ENCODE assay signal across 22 cellular contexts in genomic region chr9:92483896-92484545, GRCh38. TPM values are rescaled to one million over a fixed set of nuclear protein-coding genes. Genes with fewer than 3 reads are reported as not detected.
A peak's percentile ranks its signal among the peaks of the same experiment; 100 is the strongest.
DNase-seq lines count a peak whose midpoint lies in the region; ATAC-seq, FAIRE-seq and TF ChIP-seq lines count a peak whose summit lies in the region.
"Had no signal": no experiment of that assay in that cellular context is flagged by ENCODE, and none has a peak within 500 bp of the region (broad histone marks: within the 10 kb centered on the region; RNA-seq: fewer than 3 reads in every experiment).

No MANE protein-coding gene starts in this region.

- H3K27ac ChIP-seq in right cardiac atrium (ENCODE audit: low read length) (peak overlapping the region; percentile 8), right atrium auricular region (no peak overlapping the region), aorta (ENCODE audit: low read depth in 1 of 2, low read length in 2 of 2) (peak overlapping the region; percentile 22 to 43)
- H3K27ac ChIP-seq: PC-9, WERI-Rb-1 had no signal

- POLR2A ChIA-PET in activated CD8-positive, alpha-beta T cell treated with anti-CD3 and anti-CD28 coated beads for 36 hours (lab: Charles Lee), result no interaction called here

- FAIRE-seq in endometrium (lab: Jason Lieb, UNC), result peak; percentile 21
- FAIRE-seq: A204.1 had no signal

- H3K4me1 ChIP-seq in right cardiac atrium (ENCODE audit: control insufficient read depth, insufficient read depth, low read length), result peaks cover 5% of the 10 kb centered on the region
- H3K4me1 ChIP-seq in right atrium auricular region, result peaks cover 0 to 25% of the 10 kb centered on the region in 2 donors
- H3K4me1 ChIP-seq in aorta (ENCODE audit: control insufficient read depth in 1 of 2, insufficient read depth in 2 of 2, low read length in 2 of 2), result no peaks in the 10 kb centered on the region

- no peak overlapping the region for H3K4me3 Mint-ChIP-seq in activated CD8-positive, alpha-beta T cell treated with anti-CD3 and anti-CD28 coated beads for 36 hours
- H3K4me3 Mint-ChIP-seq: activated T-helper 17 cell treated with anti-CD3 and anti-CD28 coated beads, Interleukin-2, amount 50 U/mL, for 72 hours; CD4-positive, alpha-beta T cell; natural killer cell treated with Interleukin-12 subunit alpha and Interleukin-12 subunit beta and Interleukin-15 and Interleukin-18, amount 100 ng/mL, for 72 hours had no signal

- no peaks in the 10 kb centered on the region for H3K27me3 Mint-ChIP-seq in activated CD8-positive, alpha-beta T cell treated with anti-CD3 and anti-CD28 coated beads for 36 hours
- H3K27me3 Mint-ChIP-seq: activated T-helper 17 cell treated with anti-CD3 and anti-CD28 coated beads, Interleukin-2, amount 50 U/mL, for 72 hours; CD4-positive, alpha-beta T cell; natural killer cell treated with Interleukin-12 subunit alpha and Interleukin-12 subunit beta and Interleukin-15 and Interleukin-18, amount 100 ng/mL, for 72 hours had no signal

- intact Hi-C loops in right cardiac atrium (cut with DNase I), result no loop called here
- intact Hi-C loops in aorta (cut with DNase I), result loop anchor here (5.0 kb wide), 2 partner anchors 113 to 118 kb away; no protein-coding TSS in a partner anchor
- intact Hi-C loops in activated CD8-positive, alpha-beta T cell treated with anti-CD3 and anti-CD28 coated beads for 36 hours (cut with micrococcal nuclease), result no loop called here

- H3K27me3 ChIP-seq in right cardiac atrium (ENCODE audit: control insufficient read depth, insufficient read depth) (no peaks in the 10 kb centered on the region), right atrium auricular region (no peaks in the 10 kb centered on the region), aorta (ENCODE audit: control insufficient read depth in 1 of 2, insufficient read depth in 2 of 2, low read length in 1 of 2) (no peaks in the 10 kb centered on the region)
- H3K27me3 ChIP-seq: gastrocnemius medialis had no signal

- H3K9me3 Mint-ChIP-seq in activated CD8-positive, alpha-beta T cell treated with anti-CD3 and anti-CD28 coated beads for 36 hours, result no peaks in the 10 kb centered on the region
- H3K9me3 Mint-ChIP-seq: activated T-helper 17 cell treated with anti-CD3 and anti-CD28 coated beads, Interleukin-2, amount 50 U/mL, for 72 hours; CD4-positive, alpha-beta T cell; natural killer cell treated with Interleukin-12 subunit alpha and Interleukin-12 subunit beta and Interleukin-15 and Interleukin-18, amount 100 ng/mL, for 72 hours had no signal

- H3K9me3 ChIP-seq in right cardiac atrium (ENCODE audit: control insufficient read depth, low read length) (no peaks in the 10 kb centered on the region), right atrium auricular region (no peaks in the 10 kb centered on the region), aorta (ENCODE audit: control insufficient read depth, low read length) (no peaks in the 10 kb centered on the region)
- H3K9me3 ChIP-seq: gastrocnemius medialis had no signal

- H3K36me3 ChIP-seq in right atrium auricular region, result no peaks in the 10 kb centered on the region
- no peaks in the 10 kb centered on the region for H3K36me3 ChIP-seq in aorta (ENCODE audit: control insufficient read depth in 1 of 2, insufficient read depth in 2 of 2, low read length in 1 of 2)
- H3K36me3 ChIP-seq: gastrocnemius medialis, WERI-Rb-1 had no signal

- H3K36me3 Mint-ChIP-seq in activated CD8-positive, alpha-beta T cell treated with anti-CD3 and anti-CD28 coated beads for 36 hours (ENCODE audit: low read depth), result no peaks in the 10 kb centered on the region
- H3K36me3 Mint-ChIP-seq: natural killer cell treated with Interleukin-12 subunit alpha and Interleukin-12 subunit beta and Interleukin-15 and Interleukin-18, amount 100 ng/mL, for 72 hours had no signal

- ATAC-seq in right cardiac atrium (no peak), aorta (ENCODE audit: low FRiP score) (no peak), GM18870 (IDR thresholded peaks at IDR 0.05; ENCODE audit: unreplicated experiment) (no peak)
- no peak for ATAC-seq in activated CD8-positive, alpha-beta T cell treated with anti-CD3 and anti-CD28 coated beads for 36 hours
- ATAC-seq: activated T-helper 17 cell treated with anti-CD3 and anti-CD28 coated beads, Interleukin-2, amount 50 U/mL, for 72 hours; gastrocnemius medialis; natural killer cell treated with Interleukin-12 subunit alpha and Interleukin-12 subunit beta and Interleukin-15 and Interleukin-18, amount 100 ng/mL, for 72 hours had no signal

- CTCF ChIA-PET in activated CD8-positive, alpha-beta T cell treated with anti-CD3 and anti-CD28 coated beads for 36 hours (lab: Charles Lee), result no interaction called here

- no peak overlapping the region for H3K4me3 ChIP-seq in right cardiac atrium (ENCODE audit: low read length)
- H3K4me3 ChIP-seq in right atrium auricular region, result no peak overlapping the region
- no peak overlapping the region for H3K4me3 ChIP-seq in aorta (ENCODE audit: low read length in 2 of 2)
- H3K4me3 ChIP-seq: gastrocnemius medialis, PC-9 had no signal

- 53% methylated on average over 3 of the region's 3 CpGs for WGBS in right cardiac atrium
- 24 to 34% methylated on average over 3 of the region's 3 CpGs for WGBS in aorta, 2 donors

- no peak for TF ChIP-seq CTCF in right atrium auricular region (IDR thresholded peaks at IDR 0.05)
- TF ChIP-seq CTCF in activated CD8-positive, alpha-beta T cell treated with anti-CD3 and anti-CD28 coated beads for 36 hours (IDR thresholded peaks at IDR 0.05), result no peak

- H3K27ac Mint-ChIP-seq in activated CD8-positive, alpha-beta T cell treated with anti-CD3 and anti-CD28 coated beads for 36 hours, result no peak overlapping the region
- H3K27ac Mint-ChIP-seq: activated T-helper 17 cell treated with anti-CD3 and anti-CD28 coated beads, Interleukin-2, amount 50 U/mL, for 72 hours; CD4-positive, alpha-beta T cell had no signal

- peaks cover 5% of the 10 kb centered on the region for H3K4me1 Mint-ChIP-seq in activated CD8-positive, alpha-beta T cell treated with anti-CD3 and anti-CD28 coated beads for 36 hours (ENCODE audit: low read depth)

- DNase-seq in right cardiac atrium, result no peak
- DNase-seq in right atrium auricular region (ENCODE audit: low spot score), result no peak
- peak; percentile 9 for DNase-seq in myocyte (ENCODE audit: low read depth)
- no peak for DNase-seq in aorta
- no peak for DNase-seq in activated CD8-positive, alpha-beta T cell treated with anti-CD3 and anti-CD28 coated beads for 36 hours
- no peak for DNase-seq in NCI-H345 (lab: John Stamatoyannopoulos, UW)
- DNase-seq: amygdala; CD4-positive, alpha-beta T cell; DMS79 treated with DMSO at 0.1 percent for 48 hours; gastrocnemius medialis; NCI-H187 treated with DMSO at 0.1 percent for 48 hours; NCI-H526; retina; stimulated activated CD4-positive, alpha-beta T cell treated with anti-CD3 and anti-CD28 coated beads, Interleukin-2, amount 100 ng/mL, for 48 hours; WERI-Rb-1 had no signal

RNA-seq across cellular contexts. Expression of gene ASPN, which starts 1.7 kb away (rescaled TPM):
- total RNA-seq in right cardiac atrium (10 to 100 TPM in 2 of 4 donors, 1 to 10 TPM in 2; 7.9 to 18.8 (median 11.4) TPM), right atrium auricular region (10 to 100 TPM in 1 of 2 donors, 1 to 10 TPM in 1; 3.9 to 29.0 TPM), myocyte (0.19 TPM in 1 of 2 replicates, not detected in the other), aorta (100 to 1,000 TPM in 1 of 2 donors, 10 to 100 TPM in 1; 79.8 to 113 TPM)
- polyA plus RNA-seq in right cardiac atrium (7.0 TPM), aorta (100 to 1,000 TPM in 1 of 2 donors, 10 to 100 TPM in 1; 82.1 to 227 TPM)
- 0.11 TPM for polyA plus RNA-seq in myocyte (2012)
- not detected for total RNA-seq in activated CD8-positive, alpha-beta T cell treated with anti-CD3 and anti-CD28 coated beads for 36 hours
- total RNA-seq: activated T-helper 17 cell treated with anti-CD3 and anti-CD28 coated beads, Interleukin-2, amount 50 U/mL, for 72 hours; CD4-positive, alpha-beta T cell; lung microvascular endothelial cell; natural killer cell treated with Interleukin-12 subunit alpha and Interleukin-12 subunit beta and Interleukin-15 and Interleukin-18, amount 100 ng/mL, for 72 hours; PC-9 had no signal

RNA-seq across cellular contexts. Expression of gene ECM2, which starts 51.8 kb away (rescaled TPM):
- total RNA-seq in right cardiac atrium (10 to 100 TPM; 11.1 to 17.6 (median 13.5) TPM), right atrium auricular region (10 to 100 TPM in 1 of 2 donors, 1 to 10 TPM in 1; 7.3 to 18.5 TPM), myocyte (11.2 and 11.8 TPM in 2 replicates), aorta (10 to 100 TPM; 54.6 to 65.6 TPM)
- polyA plus RNA-seq in right cardiac atrium (10.8 TPM), aorta (100 to 1,000 TPM in 1 of 2 donors, 10 to 100 TPM in 1; 47.8 to 102 TPM)
- 11.6 TPM for polyA plus RNA-seq in myocyte (2012)
- total RNA-seq in activated CD8-positive, alpha-beta T cell treated with anti-CD3 and anti-CD28 coated beads for 36 hours, result not detected
- total RNA-seq: activated T-helper 17 cell treated with anti-CD3 and anti-CD28 coated beads, Interleukin-2, amount 50 U/mL, for 72 hours; CD4-positive, alpha-beta T cell; lung microvascular endothelial cell; natural killer cell treated with Interleukin-12 subunit alpha and Interleukin-12 subunit beta and Interleukin-15 and Interleukin-18, amount 100 ng/mL, for 72 hours had no signal

RNA-seq across cellular contexts. Expression of gene OMD, which starts 59.8 kb away (rescaled TPM):
- total RNA-seq in right cardiac atrium (10 to 100 TPM; 13.5 to 19.6 (median 15.7) TPM), right atrium auricular region (10 to 100 TPM; 22.7 to 26.5 TPM), myocyte (not detected in 2 replicates), aorta (10 to 100 TPM; 36.4 to 43.3 TPM)
- polyA plus RNA-seq in right cardiac atrium (11.7 TPM), aorta (100 to 1,000 TPM; 156 to 176 TPM)
- 0.16 TPM for polyA plus RNA-seq in myocyte (2012)
- total RNA-seq in activated CD8-positive, alpha-beta T cell treated with anti-CD3 and anti-CD28 coated beads for 36 hours, result not detected
- total RNA-seq: activated T-helper 17 cell treated with anti-CD3 and anti-CD28 coated beads, Interleukin-2, amount 50 U/mL, for 72 hours; CD4-positive, alpha-beta T cell; lung microvascular endothelial cell; natural killer cell treated with Interleukin-12 subunit alpha and Interleukin-12 subunit beta and Interleukin-15 and Interleukin-18, amount 100 ng/mL, for 72 hours; PC-9 had no signal

Comparison
In these comparisons a context has a peak if more than half of its experiments do, and no peak if none do; other contexts are left out.
1. H3K27ac ChIP-seq: peak in right cardiac atrium (single experiment) and aorta (2 of 2); none in right atrium auricular region (0 of 2).
2. RNA of gene ECM2, which starts 51.8 kb away (total RNA-seq): 54.6 to 65.6 TPM in aorta, 7.3 to 18.5 TPM in right atrium auricular region, 11.1 to 17.6 TPM in right cardiac atrium and 11.2 to 11.8 TPM in myocyte; not detected in activated CD8-positive, alpha-beta T cell treated with anti-CD3 and anti-CD28 coated beads for 36 hours; every median in the first group is over 4 times any median in the second.
3. RNA of gene OMD, which starts 59.8 kb away (total RNA-seq): 36.4 to 43.3 TPM in aorta, 22.7 to 26.5 TPM in right atrium auricular region and 13.5 to 19.6 TPM in right cardiac atrium; not detected in myocyte and not detected in activated CD8-positive, alpha-beta T cell treated with anti-CD3 and anti-CD28 coated beads for 36 hours; every median in the first group is over 10 times any median in the second.
4. intact Hi-C loops: an anchor here in aorta (5.0 kb wide); none called in right cardiac atrium and activated CD8-positive, alpha-beta T cell treated with anti-CD3 and anti-CD28 coated beads for 36 hours.